In the genomic region with DNA sequence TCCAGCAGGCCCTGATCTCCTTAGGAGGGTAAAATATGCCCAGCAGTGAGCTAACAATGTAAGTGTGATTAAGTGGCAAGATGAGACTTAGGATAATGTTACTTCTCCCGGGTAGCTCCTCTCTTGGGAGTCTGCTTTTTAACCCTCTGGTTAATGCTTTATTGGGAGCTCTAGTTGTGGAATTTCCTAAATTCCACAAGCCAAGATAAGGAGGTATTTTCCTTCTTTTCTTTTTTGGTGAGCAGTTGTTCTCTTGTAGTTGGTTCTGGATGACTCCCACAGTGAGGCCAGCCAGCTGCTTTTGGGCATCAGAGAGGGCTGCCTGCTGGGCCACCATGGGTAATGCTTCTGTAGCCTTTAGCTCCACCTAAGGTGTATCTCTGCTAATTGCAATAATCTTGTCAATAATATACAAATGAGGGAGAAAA, we compare ENCODE assay signal across 8 cellular contexts. TPM values are rescaled to one million over a fixed set of nuclear protein-coding genes. Genes with fewer than 3 reads are reported as not detected.
DNase-seq lines count a peak whose midpoint lies in the region; ATAC-seq and TF ChIP-seq lines count a peak whose summit lies in the region.

No MANE protein-coding gene starts in this region.

- H3K4me1 Mint-ChIP-seq in CD4-positive, alpha-beta T cell (ENCODE audit: low read depth) = peaks cover 17% of the 10 kb centered on the region

- CTCF ChIA-PET in CD4-positive, alpha-beta T cell (lab: Charles Lee) = interaction anchor here (0.9 to 1.5 kb wide), 3 partner anchors 132 to 296 kb away, joined by 4 to 11 read pairs (median 6); no protein-coding TSS in a partner anchor

- H3K27me3 Mint-ChIP-seq in CD4-positive, alpha-beta T cell = peaks cover 5% of the 10 kb centered on the region

- peak; percentile 46 for ATAC-seq in CD4-positive, alpha-beta T cell (ENCODE audit: poor library complexity)
- peak; percentile 57 for ATAC-seq in GM19463 (IDR thresholded peaks at IDR 0.05; ENCODE audit: unreplicated experiment)
- no peak for ATAC-seq in gastrocnemius medialis
- no peak for ATAC-seq in GM19397 (IDR thresholded peaks at IDR 0.05; ENCODE audit: unreplicated experiment)
- ATAC-seq in HG02981 (IDR thresholded peaks at IDR 0.05; ENCODE audit: unreplicated experiment) = no peak

- TF ChIP-seq POLR2A in gastrocnemius medialis (IDR thresholded peaks at IDR 0.05) = no peak

- no peak overlapping the region for H3K4me3 ChIP-seq in gastrocnemius medialis

- no peak overlapping the region for H3K4me3 Mint-ChIP-seq in CD4-positive, alpha-beta T cell

- no peaks in the 10 kb centered on the region for H3K9me3 ChIP-seq in CD4-positive, alpha-beta T cell (ENCODE audit: control insufficient read depth, low read length)
- H3K9me3 ChIP-seq in gastrocnemius medialis = no peaks in the 10 kb centered on the region

- peak; percentile 18 for TF ChIP-seq CTCF in CD4-positive, alpha-beta T cell (IDR thresholded peaks at IDR 0.05)
- no peak for TF ChIP-seq CTCF in gastrocnemius medialis (IDR thresholded peaks at IDR 0.05 in 4 of 5, conservative IDR thresholded peaks at IDR 0.05 in 1 of 5)

- no peaks in the 10 kb centered on the region for H3K36me3 ChIP-seq in gastrocnemius medialis

- H3K27me3 ChIP-seq in CD4-positive, alpha-beta T cell (ENCODE audit: control insufficient read depth, insufficient read depth, low read length) = peaks cover 3% of the 10 kb centered on the region
- no peaks in the 10 kb centered on the region for H3K27me3 ChIP-seq in gastrocnemius medialis

- intact Hi-C loops in CD4-positive, alpha-beta T cell (cut with DNase I, micrococcal nuclease) = no loop called here
- intact Hi-C loops in gastrocnemius medialis (cut with DNase I; ENCODE audit: low total_unique reads) = loop anchor here (1.0 kb wide), 1 partner anchor 131 kb away; no protein-coding TSS in a partner anchor

- H3K4me1 ChIP-seq in gastrocnemius medialis = peaks cover 12% of the 10 kb centered on the region in 2 donors

- no peaks in the 10 kb centered on the region for H3K36me3 Mint-ChIP-seq in CD4-positive, alpha-beta T cell (ENCODE audit: low read depth)

- peaks cover 4% of the 10 kb centered on the region for H3K9me3 Mint-ChIP-seq in CD4-positive, alpha-beta T cell

- no peak overlapping the region for H3K27ac ChIP-seq in CD4-positive, alpha-beta T cell (ENCODE audit: low read depth, low read length)
- H3K27ac ChIP-seq in gastrocnemius medialis = no peak overlapping the region

- POLR2A ChIA-PET in CD4-positive, alpha-beta T cell (lab: Charles Lee) = interaction anchor here (0.8 to 1.7 kb wide), 5 partner anchors 9 to 295 kb away, joined by 3 to 5 read pairs (median 4); partner anchors contain the start of gene C1orf52

- in situ Hi-C loops in gastrocnemius medialis (cut with MboI; ENCODE audit: low sequenced_read_pairs in 4 of 4) = no loop called here

- H3K27ac Mint-ChIP-seq in CD4-positive, alpha-beta T cell = peak overlapping the region; percentile 55

- peak in 1 of 10 experiments; percentile 5 for DNase-seq in CD4-positive, alpha-beta T cell
- DNase-seq in OCI-M1 (lab: John Stamatoyannopoulos, UW) (peak; percentile 67), glomerular visceral epithelial cell (ENCODE audit: extremely low spot score) (peak; percentile 27), gastrocnemius medialis (no peak), middle frontal gyrus (ENCODE audit: extremely low spot score, low spot score) (no peak)

RNA-seq across cellular contexts. Expression of gene C1orf52, which starts 19.3 kb away (rescaled TPM):
- total RNA-seq in CD4-positive, alpha-beta T cell = 10 to 100 TPM; 62.4 to 66.6 TPM
- 10 to 100 TPM; 11.1 to 20.8 (median 16.5) TPM for total RNA-seq in gastrocnemius medialis

RNA-seq across cellular contexts. Expression of gene BCL10, which starts 36.2 kb away (rescaled TPM):
- 10 to 100 TPM; 50.0 to 52.0 TPM for total RNA-seq in CD4-positive, alpha-beta T cell
- 1 to 10 TPM; 4.3 to 6.4 (median 5.4) TPM for total RNA-seq in gastrocnemius medialis

RNA-seq across cellular contexts. Expression of gene SYDE2, which starts 39.4 kb away (rescaled TPM):
- 1 to 10 TPM; 6.4 to 6.9 TPM for total RNA-seq in CD4-positive, alpha-beta T cell
- total RNA-seq in gastrocnemius medialis = 1 to 10 TPM; 3.8 to 7.2 (median 4.9) TPM

Comparison
In these comparisons a context has a peak if more than half of its experiments do, and no peak if none do; other contexts are left out.
1. ATAC-seq: peak in CD4-positive, alpha-beta T cell (single experiment) and GM19463 (single experiment); none in gastrocnemius medialis (0 of 2), GM19397 (single experiment) and HG02981 (single experiment).
2. DNase-seq: peak in OCI-M1 (single experiment) and glomerular visceral epithelial cell (single experiment); none in gastrocnemius medialis (0 of 2) and middle frontal gyrus (single experiment).
3. RNA of gene BCL10, which starts 36.2 kb away (total RNA-seq): 50.0 to 52.0 TPM in CD4-positive, alpha-beta T cell; 4.3 to 6.4 TPM in gastrocnemius medialis; every median in the first group is over 4 times any median in the second.